In the genomic region with DNA sequence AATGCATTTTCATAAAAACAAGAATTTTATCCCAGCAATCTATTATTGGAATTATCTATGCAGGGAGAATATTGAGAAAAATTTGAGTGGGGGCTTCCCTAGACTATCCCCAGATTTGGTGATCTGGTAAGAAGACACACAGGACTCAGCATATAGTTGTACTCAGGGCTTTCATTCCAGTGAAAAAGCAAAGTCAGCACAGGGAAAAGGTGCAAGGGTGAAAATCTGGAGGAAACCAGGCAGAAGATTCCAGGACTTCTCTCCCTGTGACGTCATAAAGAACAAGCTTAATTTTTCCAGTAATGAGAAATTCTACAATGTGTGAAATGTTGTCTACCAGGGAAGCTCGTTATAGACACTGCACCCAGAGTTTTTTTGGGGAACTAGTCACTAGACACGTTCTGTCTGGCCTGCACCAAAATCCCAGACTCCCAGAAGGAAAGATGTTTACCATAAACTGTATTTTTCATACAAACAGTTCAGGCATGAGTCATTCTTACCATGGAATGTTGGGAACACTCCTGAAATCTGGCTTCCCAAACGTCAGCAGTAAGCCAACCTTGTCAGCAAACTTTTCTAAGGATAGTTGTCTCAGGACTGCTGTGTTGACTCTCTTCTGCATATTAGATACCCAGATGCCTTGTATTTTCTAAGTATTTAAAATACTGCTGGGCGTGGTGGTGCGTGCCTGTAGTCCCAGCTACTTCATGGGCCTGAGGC, we compare ENCODE assay signal across 11 cellular contexts.
DNase-seq lines count a peak whose midpoint lies in the region; TF ChIP-seq lines count a peak whose summit lies in the region.
"Had no signal": no experiment of that assay in that cellular context is flagged by ENCODE, and none has a peak within 500 bp of the region (broad histone marks: within the 10 kb centered on the region; RNA-seq: fewer than 3 reads in every experiment).

No MANE protein-coding gene starts in this region.

- H3K4me3 ChIP-seq in BJ (ENCODE audit: low read depth, low read length) = no peak overlapping the region
- no peak overlapping the region for H3K4me3 ChIP-seq in fibroblast of lung (replicated peaks in 1 of 4; ENCODE audit: control extremely low read depth in 1 of 4, insufficient read depth in 1 of 4, low read depth in 3 of 4, low read length in 4 of 4)
- H3K4me3 ChIP-seq in neutrophil (ENCODE audit: low read depth in 1 of 2, low read length in 1 of 2) = no peak overlapping the region

- POLR2A ChIA-PET in BJ (lab: Charles Lee) = no interaction called here

- H3K36me3 ChIP-seq in BJ (ENCODE audit: control insufficient read depth, insufficient read depth, low read length) (no peaks in the 10 kb centered on the region; the same call in 1 of the 2 replicates), fibroblast of lung (ENCODE audit: control insufficient read depth, insufficient read depth, low read length) (peaks cover 3% of the 10 kb centered on the region), neutrophil (peaks cover 77% of the 10 kb centered on the region)

- H3K27me3 ChIP-seq in BJ (ENCODE audit: control insufficient read depth, insufficient read depth, low read length) (no peaks in the 10 kb centered on the region), fibroblast of lung (ENCODE audit: control insufficient read depth, insufficient read depth, low read length) (no peaks in the 10 kb centered on the region), neutrophil (no peaks in the 10 kb centered on the region)

- H2AFZ ChIP-seq in fibroblast of lung (ENCODE audit: low read length) = no peak overlapping the region

- no peaks in the 10 kb centered on the region for H4K20me1 ChIP-seq in fibroblast of lung (ENCODE audit: control insufficient read depth, extremely low read depth, insufficient read depth, low read length)

- no peaks in the 10 kb centered on the region for H3K79me2 ChIP-seq in fibroblast of lung (ENCODE audit: control insufficient read depth, insufficient read depth, low read length)

- no peaks in the 10 kb centered on the region for H3K9me3 ChIP-seq in fibroblast of lung (ENCODE audit: control insufficient read depth, insufficient read depth, low read depth, low read length)
- no peaks in the 10 kb centered on the region for H3K9me3 ChIP-seq in neutrophil

- CTCF ChIA-PET in BJ (lab: Yijun Ruan, JAX) = interaction anchor here (0.9 kb wide), 1 partner anchor 160 kb away, joined by 3 read pairs; no protein-coding TSS in a partner anchor

- peaks cover 13% of the 10 kb centered on the region for H3K4me1 ChIP-seq in fibroblast of lung (ENCODE audit: control insufficient read depth, extremely low read depth, insufficient read depth, low read length)
- H3K4me1 ChIP-seq in neutrophil (ENCODE audit: control insufficient read depth in 1 of 2, insufficient read depth in 1 of 2, low read depth in 1 of 2, low read length in 1 of 2) = no peaks in the 10 kb centered on the region

- peak; percentile 57 for DNase-seq in BJ (ENCODE audit: low read depth)
- peak; percentile 77 for DNase-seq in RPMI7951 (ENCODE audit: low read depth)
- peak; percentile 89 to 92 for DNase-seq in fibroblast of lung (ENCODE audit: low read depth in 2 of 2)
- no peak for DNase-seq in activated CD4-positive, CD25-positive, alpha-beta regulatory T cell (lab: John Stamatoyannopoulos, UW)
- no peak for DNase-seq in GM19238 (ENCODE audit: insufficient read length, low spot score)
- DNase-seq in NK-92 treated with Interleukin-12 subunit alpha and Interleukin-12 subunit beta, amount 100 ng/mL, for 24 hours (lab: John Stamatoyannopoulos, UW) = no peak
- no peak for DNase-seq in T-helper 2 cell
- DNase-seq: activated CD4-positive, alpha-beta T cell treated with anti-CD3 and anti-CD28 coated beads, Interleukin-2, amount 10 ng/mL, durations not matched to agents 7 days and 5 days; CD4-positive, alpha-beta T cell; NCI-H2107 had no signal

- TF ChIP-seq CTCF in BJ (IDR thresholded peaks at IDR 0.05; ENCODE audit: insufficient read depth, low read depth, low read length) = no peak
- no peak for TF ChIP-seq CTCF in fibroblast of lung (conservative IDR thresholded peaks at IDR 0.05 in 1 of 2, IDR thresholded peaks at IDR 0.05 in 1 of 2; ENCODE audit: low read depth in 1 of 2, low read length in 2 of 2)
- no peak for TF ChIP-seq CTCF in neutrophil (IDR thresholded peaks at IDR 0.05)

- peak overlapping the region; percentile 63 for H3K4me2 ChIP-seq in fibroblast of lung (ENCODE audit: extremely low read depth, insufficient read depth, low read length)

- peak overlapping the region; percentile 64 for H3K27ac ChIP-seq in fibroblast of lung (ENCODE audit: insufficient read depth, low read length)
- H3K27ac ChIP-seq in neutrophil = peak overlapping the region; percentile 8

- H3K9ac ChIP-seq in fibroblast of lung (ENCODE audit: insufficient read depth, low read length) = no peak overlapping the region

Comparison
In these comparisons a context has a peak if more than half of its experiments do, and no peak if none do; other contexts are left out.
1. DNase-seq: peak in BJ (single experiment), RPMI7951 (single experiment) and fibroblast of lung (2 of 2); none in activated CD4-positive, CD25-positive, alpha-beta regulatory T cell (0 of 4), GM19238 (single experiment), NK-92 treated with Interleukin-12 subunit alpha and Interleukin-12 subunit beta, amount 100 ng/mL, for 24 hours (single experiment) and T-helper 2 cell (0 of 5).